11 cellular contexts compared by ENCODE assay signal in the genomic region with DNA sequence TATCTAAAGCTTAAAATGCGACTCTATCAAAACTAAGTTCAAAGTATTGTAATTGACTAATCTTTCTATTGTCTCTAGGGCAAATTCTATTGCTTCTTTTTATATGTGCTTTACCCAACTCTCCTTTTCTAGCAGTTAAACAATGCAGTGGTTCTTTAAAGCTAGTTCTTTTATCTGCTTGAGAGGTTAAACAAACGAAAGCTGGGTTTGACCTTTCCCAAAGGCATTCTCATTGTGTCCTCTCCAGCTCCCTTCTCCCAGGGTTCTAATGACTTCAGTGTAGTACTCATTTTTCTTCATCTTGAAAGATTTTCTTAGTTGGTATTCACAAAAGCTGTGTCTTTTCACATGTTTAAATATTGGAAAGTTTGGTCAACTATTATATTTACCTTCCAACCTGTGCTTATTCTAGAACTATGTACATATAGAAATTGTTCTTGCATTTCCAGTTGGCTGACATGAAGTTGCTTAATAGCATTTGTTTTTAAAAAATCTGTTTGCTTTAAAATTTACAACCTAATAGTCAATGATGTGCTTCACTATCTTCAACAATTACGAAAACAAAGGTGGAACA. TPM values are rescaled to one million over a fixed set of nuclear protein-coding genes. Genes with fewer than 3 reads are reported as not detected.
DNase-seq lines count a peak whose midpoint lies in the region; ATAC-seq and TF ChIP-seq lines count a peak whose summit lies in the region.
"Had no signal": no experiment of that assay in that cellular context is flagged by ENCODE, and none has a peak within 500 bp of the region (broad histone marks: within the 10 kb centered on the region; RNA-seq: fewer than 3 reads in every experiment).

No MANE protein-coding gene starts in this region.

- WGBS in hepatocyte (ENCODE audit: low lambda C conversion rate, missing lambda C conversion rate): 32% methylated on average over 3 of the region's 3 CpGs
- 22 to 50% (median 36%) methylated on average over 3 of the region's 3 CpGs for WGBS in stomach, 5 donors

- peaks cover 13% of the 10 kb centered on the region for H3K4me1 Mint-ChIP-seq in activated T-cell treated with anti-CD3 and anti-CD28 coated beads, Interleukin-2, amount 50 U/mL, for 72 hours (ENCODE audit: low read depth)

- H2AFZ ChIP-seq in hepatocyte: no peak overlapping the region

- H3K4me1 ChIP-seq in hepatocyte (ENCODE audit: insufficient read depth) (peaks cover 8% of the 10 kb centered on the region), stomach (peaks cover 8 to 49% (median 30%) of the 10 kb centered on the region in 4 donors)

- intact Hi-C loops in stomach (cut with DNase I; ENCODE audit: low total_unique reads): no loop called here

- peaks cover 29% of the 10 kb centered on the region for H3K27me3 Mint-ChIP-seq in activated T-cell treated with anti-CD3 and anti-CD28 coated beads, Interleukin-2, amount 50 U/mL, for 72 hours (ENCODE audit: low read depth)

- ATAC-seq in activated T-cell treated with anti-CD3 and anti-CD28 coated beads, Interleukin-2, amount 50 U/mL, for 72 hours (replicated peaks in 1 of 2): no peak
- no peak for ATAC-seq in HG02623 (IDR thresholded peaks at IDR 0.05; ENCODE audit: unreplicated experiment)
- no peak for ATAC-seq in GM21737 (IDR thresholded peaks at IDR 0.05; ENCODE audit: unreplicated experiment)

- H3K4me2 ChIP-seq in hepatocyte: peak overlapping the region; percentile 98

- H3K9me3 ChIP-seq in hepatocyte (ENCODE audit: low read depth) (no peaks in the 10 kb centered on the region), stomach (peaks cover 0 to 5% (median 0%) of the 10 kb centered on the region in 4 donors)

- H3K36me3 Mint-ChIP-seq in activated T-cell treated with anti-CD3 and anti-CD28 coated beads, Interleukin-2, amount 50 U/mL, for 72 hours (ENCODE audit: insufficient read depth in 2 of 2): no peaks in the 10 kb centered on the region
- H3K36me3 Mint-ChIP-seq: CD4-positive, CD25-positive, alpha-beta regulatory T cell had no signal

- H3K4me3 ChIP-seq in hepatocyte: peak overlapping the region; percentile 88
- peak overlapping the region in 3 of 4 donors; percentile 81 to 92 (median 87) for H3K4me3 ChIP-seq in stomach

- TF ChIP-seq CTCF in VCaP (conservative IDR thresholded peaks at IDR 0.05) (no peak), hepatocyte (IDR thresholded peaks at IDR 0.05; ENCODE audit: poor library complexity) (no peak), stomach (IDR thresholded peaks at IDR 0.05) (no peak)

- no peak for DNase-seq in activated T-cell treated with anti-CD3 and anti-CD28 coated beads, Interleukin-2, amount 50 U/mL, for 72 hours
- DNase-seq in activated T-cell treated with anti-CD3 and anti-CD28 coated beads, Interleukin-2, amount 50 U/mL, for 1 hour: no peak
- DNase-seq in hepatocyte (ENCODE audit: low spot score) (peak; percentile 12), stomach (no peak)
- no peak for DNase-seq in stimulated activated naive CD4-positive, alpha-beta T cell (lab: John Stamatoyannopoulos, UW)
- DNase-seq: activated CD4-positive, alpha-beta T cell treated with anti-CD3 and anti-CD28 coated beads for 4 hours; CD4-positive, CD25-positive, alpha-beta regulatory T cell had no signal

- H3K4me3 Mint-ChIP-seq in activated T-cell treated with anti-CD3 and anti-CD28 coated beads, Interleukin-2, amount 50 U/mL, for 72 hours: peak overlapping the region; percentile 69 to 72
- H3K4me3 Mint-ChIP-seq: dendritic cell treated with granulocyte-macrophage colony-stimulating factor and Interleukin-4, amounts not matched to agents 40 ng/mL and 50 ng/mL, for 4 days had no signal

- peaks cover 45% of the 10 kb centered on the region for H3K79me2 ChIP-seq in hepatocyte

- peaks cover 0 to 4% of the 10 kb centered on the region in 2 donors for H3K9me3 Mint-ChIP-seq in activated T-cell treated with anti-CD3 and anti-CD28 coated beads, Interleukin-2, amount 50 U/mL, for 72 hours
- H3K9me3 Mint-ChIP-seq: dendritic cell treated with granulocyte-macrophage colony-stimulating factor and Interleukin-4, amounts not matched to agents 40 ng/mL and 50 ng/mL, for 4 days had no signal

- peak overlapping the region; percentile 93 for H3K27ac ChIP-seq in VCaP
- peak overlapping the region; percentile 30 for H3K27ac ChIP-seq in hepatocyte
- H3K27ac ChIP-seq in stomach: no peak overlapping the region

- no peaks in the 10 kb centered on the region for H3K36me3 ChIP-seq in hepatocyte (replicated peaks; ENCODE audit: insufficient read depth, low read depth)
- H3K36me3 ChIP-seq in stomach: no peaks in the 10 kb centered on the region

- no peak for TF ChIP-seq EP300 in stomach (IDR thresholded peaks at IDR 0.05)

- no peak for TF ChIP-seq POLR2A in stomach (IDR thresholded peaks at IDR 0.05)

- H3K27me3 ChIP-seq in hepatocyte (peaks cover 3% of the 10 kb centered on the region), stomach (peaks cover 0 to 20% (median 4%) of the 10 kb centered on the region in 3 donors)

- H3K9me2 ChIP-seq in hepatocyte (replicated peaks; ENCODE audit: insufficient read depth): no peaks in the 10 kb centered on the region

- H4K20me1 ChIP-seq in hepatocyte (ENCODE audit: insufficient read depth, poor library complexity, severe bottlenecking): peaks cover 4% of the 10 kb centered on the region

- no peak overlapping the region for H3K27ac Mint-ChIP-seq in activated T-cell treated with anti-CD3 and anti-CD28 coated beads, Interleukin-2, amount 50 U/mL, for 72 hours
- H3K27ac Mint-ChIP-seq: CD4-positive, CD25-positive, alpha-beta regulatory T cell; dendritic cell treated with granulocyte-macrophage colony-stimulating factor and Interleukin-4, amounts not matched to agents 40 ng/mL and 50 ng/mL, for 4 days had no signal

RNA-seq across cellular contexts. Expression of gene WASF3, which starts 1.5 kb away (rescaled TPM):
- under 1 TPM; 0.14 to 0.17 TPM for total RNA-seq in activated T-cell treated with anti-CD3 and anti-CD28 coated beads, Interleukin-2, amount 50 U/mL, for 72 hours
- 15.5 and 17.8 TPM in 2 replicates for total RNA-seq in hepatocyte
- 10.1 and 10.4 TPM in 2 replicates for polyA plus RNA-seq in hepatocyte
- 10 to 100 TPM in 3 of 5 donors, 1 to 10 TPM in 1, under 1 TPM in 1; 0.87 to 12.8 (median 11.3) TPM for total RNA-seq in stomach
- polyA plus RNA-seq in stomach: 10 to 100 TPM in 1 of 3 donors, 1 to 10 TPM in 2; 3.5 to 11.0 (median 9.3) TPM
- polyA plus RNA-seq: CD4-positive, CD25-positive, alpha-beta regulatory T cell had no signal

Comparison
In these comparisons a context has a peak if more than half of its experiments do, and no peak if none do; other contexts are left out.
1. H3K27ac ChIP-seq: peak in VCaP (single experiment) and hepatocyte (single experiment); none in stomach (0 of 5).